ENCODE assay signal across 18 cellular contexts in genomic region chr16:24984903-24985675, GRCh38. TPM values are rescaled to one million over a fixed set of nuclear protein-coding genes. Genes with fewer than 3 reads are reported as not detected.
DNase-seq lines count a peak whose midpoint lies in the region; ATAC-seq, FAIRE-seq and TF ChIP-seq lines count a peak whose summit lies in the region.
"Had no signal": no experiment of that assay in that cellular context is flagged by ENCODE, and none has a peak within 500 bp of the region (broad histone marks: within the 10 kb centered on the region; RNA-seq: fewer than 3 reads in every experiment).

No MANE protein-coding gene starts in this region.

- peaks cover 98% of the 10 kb centered on the region for H3K79me2 ChIP-seq in GM12878 (ENCODE audit: control insufficient read depth, insufficient read depth, low read length)

- peaks cover 6 to 12% (median 8%) of the 10 kb centered on the region in 5 donors for H3K36me3 Mint-ChIP-seq in naive thymus-derived CD4-positive, alpha-beta T cell

- WGBS in GM12878 (ENCODE audit: insufficient coverage, insufficient replicate concordance, low lambda C conversion rate, missing lambda C conversion rate) = 74% methylated on average over 5 of the region's 5 CpGs

- H3K27ac ChIP-seq in A673 (ENCODE audit: low read depth, low read length, poor library complexity, severe bottlenecking) = peak overlapping the region; percentile 68
- no peak overlapping the region for H3K27ac ChIP-seq in GM12878 (ENCODE audit: control insufficient read depth, insufficient read depth)
- H3K27ac ChIP-seq in naive thymus-derived CD4-positive, alpha-beta T cell (ENCODE audit: low read depth, low read length) = no peak overlapping the region

- POLR2A ChIA-PET in A673 (lab: Charles Lee; ENCODE audit: low non-redundant PET) (no interaction called here), GM12878 (lab: Charles Lee) (interaction anchor here (1.5 to 1.9 kb wide), 2 partner anchors 9 to 20 kb away, joined by 3 to 6 read pairs; no protein-coding TSS in a partner anchor)
- POLR2A ChIA-PET in naive thymus-derived CD4-positive, alpha-beta T cell (lab: Charles Lee) = no interaction called here

- peaks cover 19% of the 10 kb centered on the region for H4K20me1 ChIP-seq in GM12878 (ENCODE audit: control insufficient read depth, insufficient read depth)

- H3K4me3 ChIP-seq in A673 (ENCODE audit: low read depth, low read length, poor library complexity, severe bottlenecking) (no peak overlapping the region), GM12878 (no peak overlapping the region)
- H3K4me3 ChIP-seq in naive thymus-derived CD4-positive, alpha-beta T cell (ENCODE audit: low read length) = no peak overlapping the region
- H3K4me3 ChIP-seq: pancreas had no signal

- H2AFZ ChIP-seq in GM12878 (ENCODE audit: control insufficient read depth, low read depth, low read length) = no peak overlapping the region

- H3K9me3 ChIP-seq in A673 (ENCODE audit: low read depth, low read length, poor library complexity, severe bottlenecking) = peaks cover 9% of the 10 kb centered on the region
- H3K9me3 ChIP-seq in GM12878 (replicated peaks; ENCODE audit: control insufficient read depth, insufficient read depth, low read length) = no peaks in the 10 kb centered on the region; the same call in 1 of the 3 replicates
- no peaks in the 10 kb centered on the region for H3K9me3 ChIP-seq in naive thymus-derived CD4-positive, alpha-beta T cell (ENCODE audit: control insufficient read depth in 2 of 3, low read length in 3 of 3)
- H3K9me3 ChIP-seq: pancreas had no signal

- 0 out of 2 replicates have a peak, but pooled peaks have one; percentile 23 for TF ChIP-seq POLR2A in GM12878 (IDR thresholded peaks at IDR 0.05; ENCODE audit: low read depth, low read length)

- H3K27me3 ChIP-seq in A673 (replicated peaks; ENCODE audit: insufficient read depth, low read depth, low read length, poor library complexity) = no peaks in the 10 kb centered on the region
- H3K27me3 ChIP-seq in GM12878 (replicated peaks in 1 of 2; ENCODE audit: control insufficient read depth in 2 of 2, insufficient read depth in 2 of 2, low read length in 1 of 2) = no peaks in the 10 kb centered on the region
- H3K27me3 ChIP-seq in naive thymus-derived CD4-positive, alpha-beta T cell (ENCODE audit: control insufficient read depth in 2 of 2, insufficient read depth in 2 of 2, low read length in 2 of 2) = no peaks in the 10 kb centered on the region
- H3K27me3 ChIP-seq: pancreas had no signal

- TF ChIP-seq RAD21 in GM12878 (IDR thresholded peaks at IDR 0.05; ENCODE audit: insufficient read depth, low read depth, low read length) = no peak

- in situ Hi-C loops in GM12878 (cut with MboI) = no loop called here

- no peak overlapping the region for H3K9ac ChIP-seq in GM12878 (ENCODE audit: control insufficient read depth, insufficient read depth, low read length)

- no peaks in the 10 kb centered on the region for H3K36me3 ChIP-seq in A673 (ENCODE audit: insufficient read depth, low read length, poor library complexity, severe bottlenecking)
- peaks cover under 1 to 4% of the 10 kb centered on the region in 2 experiments; a peak in 1 of 4 replicates for H3K36me3 ChIP-seq in GM12878 (ENCODE audit: control insufficient read depth in 2 of 2, insufficient read depth in 2 of 2, low read length in 1 of 2)
- no peaks in the 10 kb centered on the region for H3K36me3 ChIP-seq in naive thymus-derived CD4-positive, alpha-beta T cell (ENCODE audit: control insufficient read depth in 2 of 3, insufficient read depth in 3 of 3, low read length in 3 of 3)
- H3K36me3 ChIP-seq: pancreas had no signal

- no peaks in the 10 kb centered on the region for H3K27me3 Mint-ChIP-seq in naive thymus-derived CD4-positive, alpha-beta T cell

- DNase-seq in A673 (ENCODE audit: low spot score) = no peak
- DNase-seq in D341Med (ENCODE audit: low spot score) = peak; percentile 36
- no peak for DNase-seq in GM12878 (ENCODE audit: low read depth, low spot score)
- no peak for DNase-seq in naive thymus-derived CD4-positive, alpha-beta T cell
- DNase-seq in stimulated activated CD4-positive, alpha-beta T cell treated with anti-CD3 and anti-CD28 coated beads, Interleukin-4, amount 100 ng/mL, for 1 hour = no peak
- no peak for DNase-seq in AML-193 (lab: John Stamatoyannopoulos, UW)
- no peak for DNase-seq in NCI-H1417 treated with DMSO at 0.1 percent for 48 hours (lab: John Stamatoyannopoulos, UW)
- DNase-seq: activated T-cell treated with anti-CD3 and anti-CD28 coated beads, Interleukin-2, amount 50 U/mL, for 72 hours; hypothalamus; KG1; NCI-H187; NCI-H748 treated with DMSO at 0.1 percent for 48 hours; pancreas; stimulated activated CD4-positive, alpha-beta T cell treated with anti-CD3 and anti-CD28 coated beads, Interleukin-2, amount 100 ng/mL, for 24 hours; stimulated activated naive CD4-positive, alpha-beta T cell had no signal

- RAD21 ChIA-PET in GM12878 (lab: Charles Lee; ENCODE audit: unreplicated experiment) = no interaction called here

- H3K4me2 ChIP-seq in GM12878 (ENCODE audit: control insufficient read depth, insufficient read depth) = 0 out of 2 replicates have a peak overlapping the region, but pooled peaks have one; percentile 10

- H3K4me1 Mint-ChIP-seq in naive thymus-derived CD4-positive, alpha-beta T cell = peaks cover 48 to 84% (median 79%) of the 10 kb centered on the region in 7 donors

- H3K4me1 ChIP-seq in A673 (ENCODE audit: insufficient read depth, low read length, poor library complexity, severe bottlenecking) = peaks cover 74% of the 10 kb centered on the region
- H3K4me1 ChIP-seq in GM12878 (ENCODE audit: control insufficient read depth, insufficient read depth, low read length) = peaks cover 46% of the 10 kb centered on the region
- peaks cover 0 to 3% of the 10 kb centered on the region in 2 donors for H3K4me1 ChIP-seq in naive thymus-derived CD4-positive, alpha-beta T cell (ENCODE audit: control insufficient read depth in 2 of 2, insufficient read depth in 2 of 2, low read length in 2 of 2)

- intact Hi-C loops in A673 (cut with micrococcal nuclease; ENCODE audit: unreplicated experiment) (no loop called here), GM12878 (cut with micrococcal nuclease; ENCODE audit: unreplicated experiment) (loop anchor here (5.0 kb wide), 1 partner anchor 122 kb away; no protein-coding TSS in a partner anchor)
- intact Hi-C loops in naive thymus-derived CD4-positive, alpha-beta T cell (cut with micrococcal nuclease) = loop anchor here in 1 of 2 donors (10.0 kb wide), 1 partner anchor 240 kb away; no protein-coding TSS in a partner anchor

- TF ChIP-seq CTCF in A673 (conservative IDR thresholded peaks at IDR 0.05; ENCODE audit: low read depth, low read length) = no peak
- no peak for TF ChIP-seq CTCF in GM12878 (IDR thresholded peaks at IDR 0.05 in 2 of 3, conservative IDR thresholded peaks at IDR 0.05 in 1 of 3; ENCODE audit: control insufficient read depth in 2 of 3, extremely low read depth in 1 of 3, insufficient read depth in 1 of 3, low read depth in 3 of 3, low read length in 3 of 3)

- ATAC-seq in GM12878 (no peak), HG03354 (IDR thresholded peaks at IDR 0.05; ENCODE audit: poor library complexity, severe bottlenecking, unreplicated experiment) (no peak)
- ATAC-seq in naive thymus-derived CD4-positive, alpha-beta T cell = no peak
- ATAC-seq: activated CD4-positive, CD25-positive, alpha-beta regulatory T cell treated with anti-CD3 and anti-CD28 coated beads, Interleukin-2, amount 50 U/mL, for 24 hours; activated T-cell treated with anti-CD3 and anti-CD28 coated beads, Interleukin-2, amount 50 U/mL, for 72 hours; pancreas; SK-N-SH treated with all-trans-retinoic acid at 6 μM for 48 hours had no signal

- BruUV-seq in A673 (replicated peaks; lab: Mats Ljungman, UMichigan) = no TSS peak
- BruUV-seq in GM12878 (replicated peaks; lab: Mats Ljungman, UMichigan) = no TSS peak

- no peak for TF ChIP-seq EP300 in GM12878 (IDR thresholded peaks at IDR 0.05; ENCODE audit: borderline replicate concordance in 1 of 2, control insufficient read depth in 1 of 2, low read depth in 2 of 2, low read length in 2 of 2)

- CTCF ChIA-PET in A673 (lab: Charles Lee) (no interaction called here), GM12878 (lab: Yijun Ruan, JAX) (no interaction called here)
- CTCF ChIA-PET in naive thymus-derived CD4-positive, alpha-beta T cell (lab: Charles Lee) = no interaction called here

- H3K4me3 Mint-ChIP-seq in naive thymus-derived CD4-positive, alpha-beta T cell = peak overlapping the region in 3 of 10 donors; percentile 1 to 38 (median 37)
- H3K4me3 Mint-ChIP-seq: activated T-cell treated with anti-CD3 and anti-CD28 coated beads, Interleukin-2, amount 50 U/mL, for 72 hours had no signal

- no peak for FAIRE-seq in GM12878 (lab: Jason Lieb, UNC)
- FAIRE-seq: pancreas had no signal

- H3K27ac Mint-ChIP-seq in naive thymus-derived CD4-positive, alpha-beta T cell = peak overlapping the region in 6 of 9 donors; percentile 14 to 77 (median 61)

- SMC1A ChIA-PET in GM12878 (lab: Charles Lee; ENCODE audit: uncharacterized antibody, unreplicated experiment) = interaction anchor here (1.5 kb wide), 1 partner anchor 62 kb away, joined by 5 read pairs; no protein-coding TSS in a partner anchor

- H3K9me3 Mint-ChIP-seq in naive thymus-derived CD4-positive, alpha-beta T cell = peaks cover 0 to 7% (median 0%) of the 10 kb centered on the region in 11 donors

TF ChIP-seq in GM12878, 131 proteins besides CTCF, POLR2A, EP300 and RAD21 (continues in another document):
- TF ChIP-seq TBL1XR1 (IDR thresholded peaks at IDR 0.05; ENCODE audit: low read depth, low read length) (no peak), BMI1 (IDR thresholded peaks at IDR 0.05; ENCODE audit: borderline replicate concordance) (no peak), CBX5 (IDR thresholded peaks at IDR 0.05; ENCODE audit: low read depth) (no peak)

RNA-seq across cellular contexts. Expression of gene ARHGAP17, which starts 30.1 kb away (rescaled TPM):
- total RNA-seq in A673 (2021) = 144 and 146 TPM in 2 replicates
- 627 and 659 TPM in 2 replicates for total RNA-seq in GM12878 (2013; cell fraction: nucleolus; rRNA removed)
- total RNA-seq in GM12878 (2014; rRNA removed) = 47.7 and 55.1 TPM in 2 replicates
- 45.4 and 48.3 TPM in 2 replicates for total RNA-seq in GM12878 (2014; rRNA removed; fragmentation: Illumina TruSeq; extraction: Trizol)
- 181 and 199 TPM in 2 replicates for total RNA-seq in GM12878 (2021)
- polyA plus RNA-seq in GM12878 (2011; ENCODE audit: low read depth) = 127 TPM
- polyA plus RNA-seq in GM12878 (2011; rRNA removed) = 71.1 and 75.0 TPM in 2 replicates
- 82.6 and 128 TPM in 2 replicates for polyA plus RNA-seq in GM12878 (2011; cell fraction: cytosol; rRNA removed)
- polyA plus RNA-seq in GM12878 (2011; cell fraction: nucleus; rRNA removed) = 239 and 261 TPM in 2 replicates
- polyA plus RNA-seq in GM12878 (2012) = 118 and 141 TPM in 2 replicates
- 150 and 173 TPM in 2 replicates for polyA plus RNA-seq in GM12878 (2014; fragmentation: Illumina TruSeq; extraction: Trizol)
- 10 to 100 TPM; 31.4 to 49.9 TPM for polyA plus RNA-seq in GM12878 (2014; fragmentation: Nextera tagmentation; extraction: Ambion mirVana)
- 63.7 and 73.8 TPM in 2 replicates for polyA plus RNA-seq in GM12878 (2014; rRNA removed)
- polyA plus RNA-seq in GM12878 (2016; fragmentation: Nextera tagmentation; extraction: Ambion mirVana) = 100 to 1,000 TPM; 118 to 123 TPM
- 174 and 187 TPM in 2 replicates for polyA minus RNA-seq in GM12878 (2011; rRNA and poly(A)+ RNA removed)
- 84.1 and 85.0 TPM in 2 replicates for polyA minus RNA-seq in GM12878 (2011; cell fraction: cytosol; rRNA and poly(A)+ RNA removed)
- polyA minus RNA-seq in GM12878 (2011; cell fraction: nucleus; rRNA and poly(A)+ RNA removed) = 138 and 190 TPM in 2 replicates
- 10 to 100 TPM; 58.8 to 92.7 (median 70.6) TPM for total RNA-seq in naive thymus-derived CD4-positive, alpha-beta T cell
- polyA plus RNA-seq in naive thymus-derived CD4-positive, alpha-beta T cell = 10 to 100 TPM; 26.3 to 45.6 TPM
